Comparison of ENCODE assay signal across 1 cellular context in the genomic region with DNA sequence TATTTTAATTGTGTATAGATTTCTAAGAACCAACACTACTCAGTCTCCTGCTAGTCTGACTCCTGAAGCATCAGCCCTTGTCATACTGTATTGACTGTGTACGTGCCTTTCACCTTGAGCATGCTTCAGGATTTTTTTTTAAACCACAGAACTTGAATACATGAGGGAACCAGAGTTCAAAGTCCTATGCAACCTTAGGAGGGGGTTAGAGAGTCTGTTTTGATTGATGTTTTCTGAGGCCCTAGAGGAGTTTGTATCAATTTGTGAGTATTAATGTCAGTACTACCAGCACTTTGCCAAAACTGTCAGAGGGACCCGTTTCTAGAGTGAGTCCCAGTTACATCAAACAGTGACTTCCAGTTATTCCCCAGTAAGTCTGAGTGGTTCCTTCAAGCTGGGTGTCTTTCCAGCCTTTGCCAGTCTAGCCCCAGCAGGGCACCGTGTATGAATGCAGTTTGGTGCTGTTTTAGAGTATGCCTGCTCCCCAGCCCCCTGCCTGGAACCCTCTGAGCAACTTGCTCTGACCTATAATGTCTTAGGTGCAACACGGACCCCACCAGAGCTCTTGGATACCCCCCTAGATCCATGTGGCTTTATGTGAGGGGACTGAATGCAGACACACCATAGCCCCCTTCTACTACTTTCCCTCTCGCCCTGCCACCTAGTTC.
TF ChIP-seq lines count a peak whose summit lies in the region.

No MANE protein-coding gene starts in this region.

TF ChIP-seq in HepG2, 621 proteins besides CTCF, POLR2A, EP300 and RAD21 (continued from another document and continues in another):
- TF ChIP-seq, protein P1, sequence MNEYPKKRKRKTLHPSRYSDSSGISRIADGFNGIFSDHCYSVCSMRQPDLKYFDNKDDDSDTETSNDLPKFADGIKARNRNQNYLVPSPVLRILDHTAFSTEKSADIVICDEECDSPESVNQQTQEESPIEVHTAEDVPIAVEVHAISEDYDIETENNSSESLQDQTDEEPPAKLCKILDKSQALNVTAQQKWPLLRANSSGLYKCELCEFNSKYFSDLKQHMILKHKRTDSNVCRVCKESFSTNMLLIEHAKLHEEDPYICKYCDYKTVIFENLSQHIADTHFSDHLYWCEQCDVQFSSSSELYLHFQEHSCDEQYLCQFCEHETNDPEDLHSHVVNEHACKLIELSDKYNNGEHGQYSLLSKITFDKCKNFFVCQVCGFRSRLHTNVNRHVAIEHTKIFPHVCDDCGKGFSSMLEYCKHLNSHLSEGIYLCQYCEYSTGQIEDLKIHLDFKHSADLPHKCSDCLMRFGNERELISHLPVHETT (CRISPR knock-in tag; conservative IDR thresholded peaks at IDR 0.05), result no peak
- TF ChIP-seq ZNF674 (CRISPR knock-in tag; IDR thresholded peaks at IDR 0.05; ENCODE audit: low read depth), result no peak
- no peak for TF ChIP-seq PCBP2 (optimal IDR thresholded peaks at IDR 0.05; ENCODE audit: low read depth, low read length, poor library complexity, severe bottlenecking)
- no peak for TF ChIP-seq KIAA2018 (CRISPR knock-in tag; IDR thresholded peaks at IDR 0.05; ENCODE audit: borderline replicate concordance)
- peak; percentile 74; the same call in 1 of the 2 replicates for TF ChIP-seq MTERF4 (CRISPR knock-in tag; IDR thresholded peaks at IDR 0.05)
- no peak for TF ChIP-seq ZNF775 (CRISPR knock-in tag; IDR thresholded peaks at IDR 0.05; ENCODE audit: borderline replicate concordance)
- no peak for TF ChIP-seq KMT2B (CRISPR knock-in tag; IDR thresholded peaks at IDR 0.05)
- no peak for TF ChIP-seq SOX6 (IDR thresholded peaks at IDR 0.05)
- TF ChIP-seq SOX6 (CRISPR knock-in tag; IDR thresholded peaks at IDR 0.05), result peak; percentile 68
- TF ChIP-seq, protein P2, sequence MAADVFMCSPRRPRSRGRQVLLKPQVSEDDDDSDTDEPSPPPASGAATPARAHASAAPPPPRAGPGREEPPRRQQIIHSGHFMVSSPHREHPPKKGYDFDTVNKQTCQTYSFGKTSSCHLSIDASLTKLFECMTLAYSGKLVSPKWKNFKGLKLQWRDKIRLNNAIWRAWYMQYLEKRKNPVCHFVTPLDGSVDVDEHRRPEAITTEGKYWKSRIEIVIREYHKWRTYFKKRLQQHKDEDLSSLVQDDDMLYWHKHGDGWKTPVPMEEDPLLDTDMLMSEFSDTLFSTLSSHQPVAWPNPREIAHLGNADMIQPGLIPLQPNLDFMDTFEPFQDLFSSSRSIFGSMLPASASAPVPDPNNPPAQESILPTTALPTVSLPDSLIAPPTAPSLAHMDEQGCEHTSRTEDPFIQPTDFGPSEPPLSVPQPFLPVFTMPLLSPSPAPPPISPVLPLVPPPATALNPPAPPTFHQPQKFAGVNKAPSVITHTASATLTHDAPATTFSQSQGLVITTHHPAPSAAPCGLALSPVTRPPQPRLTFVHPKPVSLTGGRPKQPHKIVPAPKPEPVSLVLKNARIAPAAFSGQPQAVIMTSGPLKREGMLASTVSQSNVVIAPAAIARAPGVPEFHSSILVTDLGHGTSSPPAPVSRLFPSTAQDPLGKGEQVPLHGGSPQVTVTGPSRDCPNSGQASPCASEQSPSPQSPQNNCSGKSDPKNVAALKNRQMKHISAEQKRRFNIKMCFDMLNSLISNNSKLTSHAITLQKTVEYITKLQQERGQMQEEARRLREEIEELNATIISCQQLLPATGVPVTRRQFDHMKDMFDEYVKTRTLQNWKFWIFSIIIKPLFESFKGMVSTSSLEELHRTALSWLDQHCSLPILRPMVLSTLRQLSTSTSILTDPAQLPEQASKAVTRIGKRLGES (CRISPR knock-in tag; IDR thresholded peaks at IDR 0.05; ENCODE audit: borderline replicate concordance), result no peak
- no peak for TF ChIP-seq ZNF562 (CRISPR knock-in tag; IDR thresholded peaks at IDR 0.05; ENCODE audit: borderline replicate concordance)
- TF ChIP-seq ZNF782 (CRISPR knock-in tag; IDR thresholded peaks at IDR 0.05; ENCODE audit: borderline replicate concordance), result no peak
- TF ChIP-seq ZNF510 (CRISPR knock-in tag; IDR thresholded peaks at IDR 0.05; ENCODE audit: low read depth), result no peak; the same call in 1 of the 2 replicates
- TF ChIP-seq, protein P3, sequence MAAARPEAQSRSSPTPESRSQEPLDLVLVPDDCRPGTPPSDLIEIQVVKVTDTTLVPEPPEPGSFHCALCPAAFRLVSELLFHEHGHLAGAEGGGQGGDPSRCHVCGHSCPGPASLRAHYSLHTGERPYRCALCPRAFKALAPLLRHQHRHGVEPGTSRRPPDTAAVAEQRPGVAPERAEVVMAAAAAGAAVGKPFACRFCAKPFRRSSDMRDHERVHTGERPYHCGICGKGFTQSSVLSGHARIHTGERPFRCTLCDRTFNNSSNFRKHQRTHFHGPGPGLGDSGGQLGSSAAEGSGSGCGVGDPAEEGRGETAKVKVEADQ (CRISPR knock-in tag; IDR thresholded peaks at IDR 0.05; ENCODE audit: borderline replicate concordance), result no peak
- no peak for TF ChIP-seq ZNF512B (CRISPR knock-in tag; IDR thresholded peaks at IDR 0.05; ENCODE audit: borderline replicate concordance)
- TF ChIP-seq LCORL (IDR thresholded peaks at IDR 0.05), result no peak
- TF ChIP-seq LCORL (CRISPR knock-in tag; IDR thresholded peaks at IDR 0.05), result peak; percentile 45; the same call in 1 of the 2 replicates
- TF ChIP-seq, protein P4, sequence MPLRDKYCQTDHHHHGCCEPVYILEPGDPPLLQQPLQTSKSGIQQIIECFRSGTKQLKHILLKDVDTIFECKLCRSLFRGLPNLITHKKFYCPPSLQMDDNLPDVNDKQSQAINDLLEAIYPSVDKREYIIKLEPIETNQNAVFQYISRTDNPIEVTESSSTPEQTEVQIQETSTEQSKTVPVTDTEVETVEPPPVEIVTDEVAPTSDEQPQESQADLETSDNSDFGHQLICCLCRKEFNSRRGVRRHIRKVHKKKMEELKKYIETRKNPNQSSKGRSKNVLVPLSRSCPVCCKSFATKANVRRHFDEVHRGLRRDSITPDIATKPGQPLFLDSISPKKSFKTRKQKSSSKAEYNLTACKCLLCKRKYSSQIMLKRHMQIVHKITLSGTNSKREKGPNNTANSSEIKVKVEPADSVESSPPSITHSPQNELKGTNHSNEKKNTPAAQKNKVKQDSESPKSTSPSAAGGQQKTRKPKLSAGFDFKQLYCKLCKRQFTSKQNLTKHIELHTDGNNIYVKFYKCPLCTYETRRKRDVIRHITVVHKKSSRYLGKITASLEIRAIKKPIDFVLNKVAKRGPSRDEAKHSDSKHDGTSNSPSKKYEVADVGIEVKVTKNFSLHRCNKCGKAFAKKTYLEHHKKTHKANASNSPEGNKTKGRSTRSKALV (CRISPR knock-in tag; IDR thresholded peaks at IDR 0.05), result no peak
- TF ChIP-seq BHLHE40 (IDR thresholded peaks at IDR 0.05; ENCODE audit: low read length), result no peak
- no peak for TF ChIP-seq KMT2A (CRISPR knock-in tag; IDR thresholded peaks at IDR 0.05)
- TF ChIP-seq ZNF709 (CRISPR knock-in tag; IDR thresholded peaks at IDR 0.05), result no peak
- peak; percentile 51; the same call in 1 of the 2 replicates for TF ChIP-seq CREM (IDR thresholded peaks at IDR 0.05)
- TF ChIP-seq CREM (CRISPR knock-in tag; IDR thresholded peaks at IDR 0.05), result no peak
- TF ChIP-seq ZSCAN31 (CRISPR knock-in tag; IDR thresholded peaks at IDR 0.05; ENCODE audit: low read depth), result 0 out of 2 replicates have a peak, but pooled peaks have one; percentile 34
- TF ChIP-seq GPBP1L1 (CRISPR knock-in tag; IDR thresholded peaks at IDR 0.05), result no peak
